Comparison of ENCODE assay signal across 1 cellular context in the genomic region with DNA sequence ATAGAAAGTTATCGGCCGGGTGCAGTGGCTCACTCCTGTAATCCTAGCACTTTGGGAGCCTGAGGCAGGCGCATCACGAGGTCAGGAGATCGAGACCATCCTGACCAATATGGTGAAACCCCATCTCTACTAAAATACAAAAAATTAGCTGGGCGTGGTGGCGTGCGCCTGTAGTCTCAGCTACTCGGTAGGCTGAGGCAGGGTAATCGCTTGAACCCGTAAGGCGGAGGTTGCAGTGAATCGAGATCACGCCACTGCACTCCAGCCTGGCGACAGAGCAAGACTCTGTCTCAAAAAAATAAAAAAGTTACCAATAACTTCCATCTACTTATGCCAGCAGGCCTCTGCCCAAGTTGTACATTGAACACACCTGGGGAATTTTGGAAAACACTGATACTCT.
TF ChIP-seq lines count a peak whose summit lies in the region.

No MANE protein-coding gene starts in this region.

TF ChIP-seq in K562, 482 proteins besides CTCF, POLR2A, EP300 and RAD21:
- TF ChIP-seq THRAP3 (IDR thresholded peaks at IDR 0.05; ENCODE audit: borderline replicate concordance) = 0 out of 2 replicates have a peak, but pooled peaks have one; percentile 42
- TF ChIP-seq, protein P1, sequence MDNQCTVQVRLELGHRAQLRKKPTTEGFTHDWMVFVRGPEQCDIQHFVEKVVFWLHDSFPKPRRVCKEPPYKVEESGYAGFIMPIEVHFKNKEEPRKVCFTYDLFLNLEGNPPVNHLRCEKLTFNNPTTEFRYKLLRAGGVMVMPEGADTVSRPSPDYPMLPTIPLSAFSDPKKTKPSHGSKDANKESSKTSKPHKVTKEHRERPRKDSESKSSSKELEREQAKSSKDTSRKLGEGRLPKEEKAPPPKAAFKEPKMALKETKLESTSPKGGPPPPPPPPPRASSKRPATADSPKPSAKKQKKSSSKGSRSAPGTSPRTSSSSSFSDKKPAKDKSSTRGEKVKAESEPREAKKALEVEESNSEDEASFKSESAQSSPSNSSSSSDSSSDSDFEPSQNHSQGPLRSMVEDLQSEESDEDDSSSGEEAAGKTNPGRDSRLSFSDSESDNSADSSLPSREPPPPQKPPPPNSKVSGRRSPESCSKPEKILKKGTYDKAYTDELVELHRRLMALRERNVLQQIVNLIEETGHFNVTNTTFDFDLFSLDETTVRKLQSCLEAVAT (IDR thresholded peaks at IDR 0.05) = peak in 1 of 2 experiments; percentile 88; a peak in 2 of 4 replicates
- TF ChIP-seq ZNF316 (IDR thresholded peaks at IDR 0.05) = 0 out of 2 replicates have a peak, but pooled peaks have one; percentile 1
